1 cellular context compared by ENCODE assay signal in genomic region chr9:35906923-35907699, GRCh38.
TF ChIP-seq lines count a peak whose summit lies in the region.

No MANE protein-coding gene starts in this region.

TF ChIP-seq in HCT116, 20 proteins besides CTCF, POLR2A, EP300 and RAD21 (continued from another document):
- TF ChIP-seq REST (IDR thresholded peaks at IDR 0.05; ENCODE audit: low read depth) (no peak), SIN3A (IDR thresholded peaks at IDR 0.05; ENCODE audit: low read depth) (no peak), SRF (IDR thresholded peaks at IDR 0.05; ENCODE audit: low read depth) (no peak), YY1 (IDR thresholded peaks at IDR 0.05; ENCODE audit: extremely low read depth, insufficient replicate concordance, low read depth, low read length) (no peak), ZFX (IDR thresholded peaks at IDR 0.05) (no peak), FOSL1 (IDR thresholded peaks at IDR 0.05; ENCODE audit: low read depth) (no peak), ATF3 (IDR thresholded peaks at IDR 0.05) (no peak), TCF7L2 (IDR thresholded peaks at IDR 0.05; ENCODE audit: borderline replicate concordance, extremely low read depth, insufficient read depth, insufficient read length) (no peak), POLR2AphosphoS5 (IDR thresholded peaks at IDR 0.05; ENCODE audit: low read depth, low read length) (no peak), ELF1 (IDR thresholded peaks at IDR 0.05; ENCODE audit: borderline replicate concordance, low read depth) (no peak), EGR1 (IDR thresholded peaks at IDR 0.05; ENCODE audit: low read depth) (no peak), SP1 (IDR thresholded peaks at IDR 0.05; ENCODE audit: low read depth) (no peak), EZH2 (IDR thresholded peaks at IDR 0.05) (no peak), CBX3 (IDR thresholded peaks at IDR 0.05; ENCODE audit: low read depth) (no peak)
- TF ChIP-seq, protein P1, sequence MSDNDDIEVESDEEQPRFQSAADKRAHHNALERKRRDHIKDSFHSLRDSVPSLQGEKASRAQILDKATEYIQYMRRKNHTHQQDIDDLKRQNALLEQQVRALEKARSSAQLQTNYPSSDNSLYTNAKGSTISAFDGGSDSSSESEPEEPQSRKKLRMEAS (IDR thresholded peaks at IDR 0.05): no peak
TF ChIP-seq in HCT116: peak in this region for 0.
